ENCODE assay signal across 8 cellular contexts in the genomic region with DNA sequence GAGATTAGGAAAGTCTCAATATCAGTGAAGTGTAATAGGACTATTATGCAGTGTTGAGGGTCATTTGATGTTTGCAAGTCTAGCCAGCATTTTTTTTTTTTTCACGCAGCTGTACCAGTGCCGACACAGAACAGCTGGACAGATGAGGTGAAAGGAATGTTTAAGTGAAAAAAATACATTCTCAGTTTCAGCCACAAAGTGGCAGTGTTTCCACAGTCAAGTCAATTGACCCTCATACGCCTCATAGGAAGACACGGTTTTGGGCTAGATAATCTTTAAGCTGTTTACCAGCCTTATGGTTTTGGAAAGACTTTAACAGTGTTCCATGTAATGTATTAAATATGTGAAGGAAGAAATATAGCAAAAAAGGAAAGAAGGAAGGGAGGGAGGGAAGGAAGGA.
DNase-seq lines count a peak whose midpoint lies in the region; ATAC-seq and TF ChIP-seq lines count a peak whose summit lies in the region.

No MANE protein-coding gene starts in this region.

- no peaks in the 10 kb centered on the region for H3K9me3 ChIP-seq in SK-N-MC (ENCODE audit: low read depth, low read length)

- ATAC-seq in GM21515 (IDR thresholded peaks at IDR 0.05; ENCODE audit: unreplicated experiment) (peak; percentile 92), HG03575 (IDR thresholded peaks at IDR 0.05; ENCODE audit: extremely low read depth, insufficient number of reproducible peaks, low FRiP score, unreplicated experiment) (peak; percentile 92)

- H3K36me3 ChIP-seq in SK-N-MC (ENCODE audit: insufficient read depth, low read length) = no peaks in the 10 kb centered on the region

- H3K4me3 ChIP-seq in SK-N-MC = no peak overlapping the region

- CTCF ChIA-PET in GM10248 (lab: Yijun Ruan, JAX) = interaction anchor here (0.5 to 4.5 kb wide), 34 partner anchors 9 to 302 kb away, joined by 3 to 55 read pairs (median 6); no protein-coding TSS in a partner anchor

- TF ChIP-seq CTCF in GM10248 (IDR thresholded peaks at IDR 0.05; ENCODE audit: control extremely low read depth, extremely low read depth, low read depth, missing control alignments) = peak; percentile 46

- POLR2A ChIA-PET in GM10248 (lab: Yijun Ruan, JAX) = interaction anchor here (0.7 kb wide), 1 partner anchor 96 kb away, joined by 4 read pairs; no protein-coding TSS in a partner anchor

- H3K27ac ChIP-seq in SK-N-MC = no peak overlapping the region

- DNase-seq in GM10248 (ENCODE audit: extremely low spot score) (peak; percentile 20), SK-N-MC (ENCODE audit: low read depth, low spot score) (peak; percentile 6), globus pallidus (ENCODE audit: low spot score) (peak; percentile 37), putamen (ENCODE audit: low spot score) (peak; percentile 27), SHP77 treated with DMSO at 0.1 percent for 48 hours (lab: John Stamatoyannopoulos, UW) (no peak)
- no peak for DNase-seq in activated effector memory CD4-positive, alpha-beta T cell treated with Interleukin-2 at 50 U/mL for 16 hours

- H3K9ac ChIP-seq in SK-N-MC (ENCODE audit: insufficient read length) = no peak overlapping the region

Comparison
In these comparisons a context has a peak if more than half of its experiments do, and no peak if none do; other contexts are left out.
1. DNase-seq: peak in GM10248 (single experiment), SK-N-MC (single experiment), globus pallidus (single experiment) and putamen (single experiment); none in activated effector memory CD4-positive, alpha-beta T cell treated with Interleukin-2 at 50 U/mL for 16 hours (single experiment) and SHP77 treated with DMSO at 0.1 percent for 48 hours (single experiment).